ENCODE assay signal across 8 cellular contexts in genomic region chr2:204545861-204546773, GRCh38. TPM values are rescaled to one million over a fixed set of nuclear protein-coding genes. Genes with fewer than 3 reads are reported as not detected.
A peak's percentile ranks its signal among the peaks of the same experiment; 100 is the strongest.
DNase-seq lines count a peak whose midpoint lies in the region; ATAC-seq, FAIRE-seq and TF ChIP-seq lines count a peak whose summit lies in the region.

No MANE protein-coding gene starts in this region.

- H3K4me1 Mint-ChIP-seq in CD4-positive, CD25-positive, alpha-beta regulatory T cell: peaks cover 0 to 20% (median 8%) of the 10 kb centered on the region in 4 donors
- H3K4me1 Mint-ChIP-seq in H9 (peaks cover 24 to 30% of the 10 kb centered on the region in 2 experiments), mesothelial cell of epicardium (peaks cover 47% of the 10 kb centered on the region)

- no peak overlapping the region for H4K91ac ChIP-seq in H9 (ENCODE audit: insufficient read length, low read depth, low read length)

- H3K4me3 Mint-ChIP-seq in CD4-positive, CD25-positive, alpha-beta regulatory T cell: peak overlapping the region; percentile 75 to 89 (median 80)
- H3K4me3 Mint-ChIP-seq in H9 (peak overlapping the region; percentile 75 to 86), mesothelial cell of epicardium (peak overlapping the region; percentile 84)

- H2AFZ ChIP-seq in H9 (ENCODE audit: low read length): no peak overlapping the region

- H3K79me1 ChIP-seq in H9 (ENCODE audit: insufficient read depth, low read depth, low read length, poor library complexity, severe bottlenecking): no peaks in the 10 kb centered on the region

- no peak overlapping the region for H3T11ph ChIP-seq in H9 (ENCODE audit: low read length)

- no peaks in the 10 kb centered on the region for H3K79me2 ChIP-seq in H9 (ENCODE audit: insufficient read depth, low read length)

- no peaks in the 10 kb centered on the region for H3K36me3 Mint-ChIP-seq in CD4-positive, CD25-positive, alpha-beta regulatory T cell
- H3K36me3 Mint-ChIP-seq in H9 (ENCODE audit: insufficient read depth in 1 of 3, low read depth in 3 of 3): no peaks in the 10 kb centered on the region; a peak in 1 of 7 replicates
- no peaks in the 10 kb centered on the region for H3K36me3 Mint-ChIP-seq in mesothelial cell of epicardium

- H3K4me3 ChIP-seq in CD4-positive, CD25-positive, alpha-beta regulatory T cell (ENCODE audit: low read depth, low read length): no peak overlapping the region

- H3K27ac ChIP-seq in CD4-positive, CD25-positive, alpha-beta regulatory T cell (ENCODE audit: insufficient read depth, low read length, poor library complexity, severe bottlenecking): no peak overlapping the region
- H3K27ac ChIP-seq in H9 (ENCODE audit: insufficient read length, low read depth, low read length): no peak overlapping the region

- no peak overlapping the region for H2BK15ac ChIP-seq in H9 (ENCODE audit: low read depth, low read length)

- no peaks in the 10 kb centered on the region for H3K36me3 ChIP-seq in CD4-positive, CD25-positive, alpha-beta regulatory T cell (ENCODE audit: control insufficient read depth, insufficient read depth, low read length)

- no peak overlapping the region for H2BK120ac ChIP-seq in H9 (ENCODE audit: low read depth, low read length, poor library complexity, severe bottlenecking)

- no peak overlapping the region for H3K4ac ChIP-seq in H9 (ENCODE audit: low read depth, low read length)

- H4K8ac ChIP-seq in H9 (replicated peaks; ENCODE audit: insufficient read length, low read depth, low read length): no peak overlapping the region

- peak overlapping the region; percentile 63 for H3K4me2 ChIP-seq in H9 (ENCODE audit: insufficient read depth, insufficient read length, low read length)

- H3K18ac ChIP-seq in H9 (ENCODE audit: insufficient read length, low read depth, low read length): peak overlapping the region; percentile 21

- DNase-seq in CD4-positive, CD25-positive, alpha-beta regulatory T cell: no peak
- peak; percentile 46 for DNase-seq in H9
- DNase-seq in NCI-H748 treated with DMSO at 0.1 percent for 48 hours (lab: John Stamatoyannopoulos, UW): peak; percentile 64
- peak; percentile 33 for DNase-seq in dermis blood vessel endothelial cell
- DNase-seq in mesothelial cell of epicardium (ENCODE audit: low spot score in 2 of 2, unreplicated experiment in 2 of 2): peak; percentile 24 to 47
- DNase-seq in urothelium cell line (ENCODE audit: low spot score): peak; percentile 30
- DNase-seq in GM19238 (ENCODE audit: insufficient read length, low spot score): no peak

- H2BK20ac ChIP-seq in H9 (ENCODE audit: low read depth, low read length, poor library complexity, severe bottlenecking): no peak overlapping the region

- H3K56ac ChIP-seq in H9 (ENCODE audit: insufficient read length, low read depth, low read length): no peak overlapping the region

- peaks cover 11% of the 10 kb centered on the region for H3K23me2 ChIP-seq in H9 (ENCODE audit: insufficient read length, low read depth, low read length, poor library complexity, severe bottlenecking)

- peak overlapping the region; percentile 65 for H3K14ac ChIP-seq in H9 (ENCODE audit: insufficient read depth, low read length)

- no peak overlapping the region for H3K27ac Mint-ChIP-seq in CD4-positive, CD25-positive, alpha-beta regulatory T cell
- H3K27ac Mint-ChIP-seq in H9 (no peak overlapping the region), mesothelial cell of epicardium (peak overlapping the region; percentile 84)

- H3K9me3 Mint-ChIP-seq in CD4-positive, CD25-positive, alpha-beta regulatory T cell: peaks cover 0 to 2% (median 0%) of the 10 kb centered on the region in 7 donors
- H3K9me3 Mint-ChIP-seq in H9: no peaks in the 10 kb centered on the region; a peak in 1 of 5 replicates
- H3K9me3 Mint-ChIP-seq in mesothelial cell of epicardium: no peaks in the 10 kb centered on the region

- no peak overlapping the region for H3K9ac ChIP-seq in H9 (ENCODE audit: extremely low read depth, insufficient read length, low read length)

- H2AK5ac ChIP-seq in H9 (ENCODE audit: insufficient read length, low read length): no peak overlapping the region

- H2BK5ac ChIP-seq in H9 (ENCODE audit: insufficient read length, low read length): no peak overlapping the region

- no peaks in the 10 kb centered on the region for H4K20me1 ChIP-seq in H9 (ENCODE audit: control insufficient read depth, insufficient read depth, insufficient read length)

- peaks cover 7% of the 10 kb centered on the region for H3K4me1 ChIP-seq in CD4-positive, CD25-positive, alpha-beta regulatory T cell (ENCODE audit: control insufficient read depth, insufficient read depth, low read length, poor library complexity, severe bottlenecking)
- H3K4me1 ChIP-seq in H9 (ENCODE audit: insufficient read depth, low read length): 0 out of 2 replicates have a peak, but pooled peaks cover 2% of the 10 kb centered on the region

- TF ChIP-seq CTCF in H9 (conservative IDR thresholded peaks at IDR 0.05): no peak
- no peak for TF ChIP-seq CTCF in mesothelial cell of epicardium (IDR thresholded peaks at IDR 0.05; ENCODE audit: unreplicated experiment)

- H3K9me3 ChIP-seq in CD4-positive, CD25-positive, alpha-beta regulatory T cell (ENCODE audit: control insufficient read depth in 2 of 2, low read length in 2 of 2): no peaks in the 10 kb centered on the region
- no peaks in the 10 kb centered on the region for H3K9me3 ChIP-seq in H9 (ENCODE audit: control insufficient read depth, low read depth, low read length)

- no peak overlapping the region for H2BK12ac ChIP-seq in H9 (ENCODE audit: insufficient read length, low read depth, low read length)

- H3K27me3 Mint-ChIP-seq in CD4-positive, CD25-positive, alpha-beta regulatory T cell: peaks cover 50% of the 10 kb centered on the region
- peaks cover 42% of the 10 kb centered on the region for H3K27me3 Mint-ChIP-seq in H9 (ENCODE audit: low read depth)
- peaks cover 24% of the 10 kb centered on the region for H3K27me3 Mint-ChIP-seq in mesothelial cell of epicardium (ENCODE audit: low read depth)

- no peak overlapping the region for H3K23ac ChIP-seq in H9 (ENCODE audit: insufficient read length, low read depth, low read length)

- WGBS in H9 (ENCODE audit: extremely low coverage, insufficient read length, low lambda C conversion rate): no CpG with 5 or more reads among the region's 45 CpGs

- H4K5ac ChIP-seq in H9 (ENCODE audit: insufficient read length, low read depth, low read length): no peak overlapping the region

- H3K27me3 ChIP-seq in CD4-positive, CD25-positive, alpha-beta regulatory T cell (ENCODE audit: control insufficient read depth, insufficient read depth, low read length): peaks cover 40% of the 10 kb centered on the region
- peaks cover 15% of the 10 kb centered on the region for H3K27me3 ChIP-seq in H9 (ENCODE audit: insufficient read depth, low read length)

- no peak for ATAC-seq in CD4-positive, CD25-positive, alpha-beta regulatory T cell (ENCODE audit: low read depth in 2 of 2)
- no peak for ATAC-seq in GM18520 (IDR thresholded peaks at IDR 0.05; ENCODE audit: unreplicated experiment)

- no peak for FAIRE-seq in urothelium cell line (lab: Jason Lieb, UNC)

RNA-seq across cellular contexts. Expression of gene PARD3B, which starts 0.8 kb away (rescaled TPM):
- 0.10 TPM for total RNA-seq in CD4-positive, CD25-positive, alpha-beta regulatory T cell
- under 1 TPM in 3 of 4 donors, not detected in 1; 0.03 to 0.68 (median 0.07) TPM for polyA plus RNA-seq in CD4-positive, CD25-positive, alpha-beta regulatory T cell
- 4.3 and 6.4 TPM in 2 replicates for total RNA-seq in H9 (2021)
- total RNA-seq in dermis blood vessel endothelial cell: 13.3 and 14.3 TPM in 2 replicates
- 20.4 to 23.7 TPM (median 23.4 TPM) in 3 replicates for total RNA-seq in mesothelial cell of epicardium

Comparison
In these comparisons a context has a peak if more than half of its experiments do, and no peak if none do; other contexts are left out.
1. DNase-seq: peak in H9 (single experiment), NCI-H748 treated with DMSO at 0.1 percent for 48 hours (single experiment), dermis blood vessel endothelial cell (single experiment), mesothelial cell of epicardium (2 of 2) and urothelium cell line (single experiment); none in CD4-positive, CD25-positive, alpha-beta regulatory T cell (0 of 3) and GM19238 (single experiment).
2. Peak in every context shown above with its lines, with median percentiles within 50 percentile points of each other: H3K4me3 Mint-ChIP-seq.